1 cellular context compared by ENCODE assay signal in genomic region chr14:36767603-36768281, GRCh38.
TF ChIP-seq lines count a peak whose summit lies in the region.

No MANE protein-coding gene starts in this region.

TF ChIP-seq in HEK293, 187 proteins besides CTCF, POLR2A, EP300 and RAD21 (continued from another document and continues in another):
- TF ChIP-seq TSHZ1 (tag by site-specific recombination; IDR thresholded peaks at IDR 0.05; ENCODE audit: borderline replicate concordance) = peak; percentile 88; the same call in 1 of the 2 replicates
- TF ChIP-seq IKZF3 (tag by site-specific recombination; IDR thresholded peaks at IDR 0.05) = peak; percentile 80
- no peak for TF ChIP-seq ZNF214 (tag by site-specific recombination; IDR thresholded peaks at IDR 0.05; ENCODE audit: borderline replicate concordance)
- TF ChIP-seq ZBTB44 (tag by site-specific recombination; IDR thresholded peaks at IDR 0.05) = peak; percentile 42; the same call in 1 of the 2 replicates
- no peak for TF ChIP-seq ZNF211 (tag by site-specific recombination; IDR thresholded peaks at IDR 0.05; ENCODE audit: low read depth)
- TF ChIP-seq ZNF433 (tag by site-specific recombination; IDR thresholded peaks at IDR 0.05; ENCODE audit: low read depth) = no peak
- TF ChIP-seq ZNF837 (tag by site-specific recombination; IDR thresholded peaks at IDR 0.05) = no peak
- peak; percentile 53 for TF ChIP-seq ZNF10 (tag by site-specific recombination; IDR thresholded peaks at IDR 0.05)
- TF ChIP-seq ZNF138 (tag by site-specific recombination; IDR thresholded peaks at IDR 0.05; ENCODE audit: borderline replicate concordance) = no peak
- TF ChIP-seq ZNF473 (tag by site-specific recombination; IDR thresholded peaks at IDR 0.05) = no peak
- peak; percentile 95 for TF ChIP-seq ZNF24 (tag by site-specific recombination; IDR thresholded peaks at IDR 0.05)
- TF ChIP-seq ZNF26 (tag by site-specific recombination; IDR thresholded peaks at IDR 0.05) = no peak
- TF ChIP-seq BCL11B (tag by site-specific recombination; IDR thresholded peaks at IDR 0.05; ENCODE audit: low read depth) = no peak
- TF ChIP-seq KLF9 (tag by site-specific recombination; IDR thresholded peaks at IDR 0.05; ENCODE audit: low read depth) = no peak
- peak; percentile 90 for TF ChIP-seq ZNF629 (tag by site-specific recombination; IDR thresholded peaks at IDR 0.05)
- TF ChIP-seq WT1 (tag by site-specific recombination; IDR thresholded peaks at IDR 0.05) = no peak
- TF ChIP-seq AEBP2 (tag by site-specific recombination; IDR thresholded peaks at IDR 0.05; ENCODE audit: borderline replicate concordance) = no peak
- TF ChIP-seq YY2 (tag by site-specific recombination; IDR thresholded peaks at IDR 0.05) = no peak
- peak; percentile 62; the same call in 1 of the 2 replicates for TF ChIP-seq GLI2 (tag by site-specific recombination; IDR thresholded peaks at IDR 0.05; ENCODE audit: borderline replicate concordance, low read depth)
- no peak for TF ChIP-seq REST (tag by site-specific recombination; IDR thresholded peaks at IDR 0.05)
- TF ChIP-seq ZNF677 (tag by site-specific recombination; IDR thresholded peaks at IDR 0.05) = no peak
- no peak for TF ChIP-seq ZNF121 (tag by site-specific recombination; IDR thresholded peaks at IDR 0.05)
- TF ChIP-seq INSM2 (tag by site-specific recombination; IDR thresholded peaks at IDR 0.05) = peak; percentile 96
- peak; percentile 62; the same call in 1 of the 2 replicates for TF ChIP-seq ZNF394 (tag by site-specific recombination; IDR thresholded peaks at IDR 0.05; ENCODE audit: borderline replicate concordance)
- no peak for TF ChIP-seq ZNF560 (tag by site-specific recombination; IDR thresholded peaks at IDR 0.05; ENCODE audit: borderline replicate concordance)
- TF ChIP-seq ZNF843 (tag by site-specific recombination; IDR thresholded peaks at IDR 0.05) = peak; percentile 91
- TF ChIP-seq ZNF558 (tag by site-specific recombination; IDR thresholded peaks at IDR 0.05) = peak; percentile 73; the same call in 1 of the 2 replicates
- no peak for TF ChIP-seq HOXD13 (CRISPR knock-in tag; IDR thresholded peaks at IDR 0.05; ENCODE audit: borderline replicate concordance)
- TF ChIP-seq ZNF792 (tag by site-specific recombination; IDR thresholded peaks at IDR 0.05) = no peak
- TF ChIP-seq ZNF37A (tag by site-specific recombination; IDR thresholded peaks at IDR 0.05) = no peak
- peak; percentile 70; the same call in 1 of the 2 replicates for TF ChIP-seq ZNF561 (tag by site-specific recombination; IDR thresholded peaks at IDR 0.05; ENCODE audit: borderline replicate concordance)
- TF ChIP-seq SETDB1 (IDR thresholded peaks at IDR 0.05; ENCODE audit: insufficient read length, low read length) = no peak
- TF ChIP-seq ZNF639 (tag by site-specific recombination; IDR thresholded peaks at IDR 0.05) = peak; percentile 92
- no peak for TF ChIP-seq MZF1 (tag by site-specific recombination; IDR thresholded peaks at IDR 0.05; ENCODE audit: borderline replicate concordance)
- TF ChIP-seq ZNF571 (tag by site-specific recombination; IDR thresholded peaks at IDR 0.05) = no peak
- no peak for TF ChIP-seq ZSCAN16 (tag by site-specific recombination; IDR thresholded peaks at IDR 0.05)
- TF ChIP-seq KLF10 (tag by site-specific recombination; IDR thresholded peaks at IDR 0.05) = peak; percentile 39; the same call in 1 of the 2 replicates
- no peak for TF ChIP-seq ZNF549 (tag by site-specific recombination; IDR thresholded peaks at IDR 0.05)
- no peak for TF ChIP-seq KLF7 (tag by site-specific recombination; IDR thresholded peaks at IDR 0.05; ENCODE audit: borderline replicate concordance)
- peak; percentile 52; the same call in 1 of the 2 replicates for TF ChIP-seq PRDM4 (tag by site-specific recombination; IDR thresholded peaks at IDR 0.05)
- TF ChIP-seq OVOL3 (tag by site-specific recombination; IDR thresholded peaks at IDR 0.05) = no peak
- no peak for TF ChIP-seq ZNF830 (tag by site-specific recombination; IDR thresholded peaks at IDR 0.05; ENCODE audit: low read depth)
- no peak for TF ChIP-seq ZNF544 (tag by site-specific recombination; IDR thresholded peaks at IDR 0.05)
- TF ChIP-seq ZNF19 (tag by site-specific recombination; IDR thresholded peaks at IDR 0.05; ENCODE audit: low read depth) = no peak
